ENCODE assay signal across 8 cellular contexts in the genomic region with DNA sequence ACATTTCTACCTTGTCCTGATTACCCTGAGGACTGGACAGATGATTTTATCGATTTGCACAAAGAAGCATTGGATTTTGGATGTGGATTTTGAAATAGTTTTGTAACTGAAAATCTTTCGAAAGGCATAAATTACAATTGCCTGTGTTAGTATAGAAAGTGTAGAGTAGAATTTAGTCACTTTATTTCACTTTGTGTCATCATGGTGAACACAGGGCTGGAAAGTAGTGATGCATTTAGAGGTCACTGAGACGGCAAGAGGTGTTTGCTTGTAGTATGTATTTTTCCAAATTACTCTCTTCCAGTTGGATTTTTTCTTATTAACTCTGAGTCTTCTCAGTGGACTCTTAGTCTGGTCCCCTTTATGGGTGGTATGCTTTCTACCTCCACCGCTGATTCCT.
"Had no signal": no experiment of that assay in that cellular context is flagged by ENCODE, and none has a peak within 500 bp of the region (broad histone marks: within the 10 kb centered on the region; RNA-seq: fewer than 3 reads in every experiment).

No MANE protein-coding gene starts in this region.

- H3K4me3 ChIP-seq: GM23248, K562 had no signal

- ATAC-seq: K562 had no signal

- H2AFZ ChIP-seq: GM23248 had no signal

- H3K9me3 Mint-ChIP-seq: H9 had no signal

- H3K27ac Mint-ChIP-seq: H9 had no signal

- H3K9ac ChIP-seq: GM23248 had no signal

- FAIRE-seq: HTR-8/SVneo, K562 had no signal

- H3K4me1 Mint-ChIP-seq: H9 had no signal

- H3K27ac ChIP-seq: GM23248 had no signal

- DNase-seq: GM23248, GOT3, H9, HCEC 1CT, IMR-90, KG1 had no signal

- H3K4me3 Mint-ChIP-seq: H9 had no signal
